In genomic region chr12:54304187-54304810, GRCh38 we compare ENCODE assay signal across 1 cellular context.
TF ChIP-seq lines count a peak whose summit lies in the region.

No MANE protein-coding gene starts in this region.

TF ChIP-seq in HepG2, 621 proteins besides CTCF, POLR2A, EP300 and RAD21 (continued from another document):
- TF ChIP-seq ARID4A (CRISPR knock-in tag; IDR thresholded peaks at IDR 0.05; ENCODE audit: borderline replicate concordance) (no peak; the same call in 1 of the 2 replicates), IKZF5 (CRISPR knock-in tag; IDR thresholded peaks at IDR 0.05) (peak; percentile 71; the same call in 1 of the 2 replicates), KLF12 (CRISPR knock-in tag; IDR thresholded peaks at IDR 0.05; ENCODE audit: borderline replicate concordance) (no peak), SAP130 (CRISPR knock-in tag; IDR thresholded peaks at IDR 0.05; ENCODE audit: low read depth) (peak; percentile 78), MED1 (CRISPR knock-in tag; IDR thresholded peaks at IDR 0.05) (peak; percentile 43; the same call in 1 of the 2 replicates), ZNF124 (CRISPR knock-in tag; IDR thresholded peaks at IDR 0.05) (0 out of 2 replicates have a peak, but pooled peaks have one; percentile 26), FOXA3 (CRISPR knock-in tag; IDR thresholded peaks at IDR 0.05) (peak; percentile 79), ZNF501 (CRISPR knock-in tag; IDR thresholded peaks at IDR 0.05) (peak; percentile 59; the same call in 1 of the 2 replicates), TBP (CRISPR knock-in tag; IDR thresholded peaks at IDR 0.05) (no peak), KDM5A (IDR thresholded peaks at IDR 0.05; ENCODE audit: borderline replicate concordance, low read length) (no peak), TSC22D2 (CRISPR knock-in tag; IDR thresholded peaks at IDR 0.05; ENCODE audit: borderline replicate concordance) (peak; percentile 60; the same call in 1 of the 2 replicates), FOXO1 (CRISPR knock-in tag; IDR thresholded peaks at IDR 0.05) (peak; percentile 74; the same call in 1 of the 2 replicates), RELA (CRISPR knock-in tag; IDR thresholded peaks at IDR 0.05) (0 out of 2 replicates have a peak, but pooled peaks have one; percentile 61), ARID3A (IDR thresholded peaks at IDR 0.05; ENCODE audit: low read depth, low read length) (no peak), HNRNPH1 (optimal IDR thresholded peaks at IDR 0.05; ENCODE audit: low read depth, low read length) (no peak), NR2F1 (CRISPR knock-in tag; IDR thresholded peaks at IDR 0.05) (0 out of 4 replicates have a peak, but pooled peaks of 1 of the 2 experiments have one; percentile 54), GPBP1L1 (CRISPR knock-in tag; IDR thresholded peaks at IDR 0.05) (no peak), ZBTB7A (CRISPR knock-in tag; IDR thresholded peaks at IDR 0.05) (no peak), ZFP36L2 (CRISPR knock-in tag; IDR thresholded peaks at IDR 0.05) (no peak), ZNF746 (CRISPR knock-in tag; IDR thresholded peaks at IDR 0.05) (peak; percentile 85), CENPBD1 (CRISPR knock-in tag; IDR thresholded peaks at IDR 0.05; ENCODE audit: borderline replicate concordance, low read depth) (no peak), ZNF607 (CRISPR knock-in tag; IDR thresholded peaks at IDR 0.05; ENCODE audit: borderline replicate concordance) (peak; percentile 40; the same call in 1 of the 2 replicates), REST (IDR thresholded peaks at IDR 0.05; ENCODE audit: borderline replicate concordance in 1 of 2, low read depth in 1 of 2, low read length in 2 of 2) (no peak), CBFB (CRISPR knock-in tag; IDR thresholded peaks at IDR 0.05) (peak; percentile 80; the same call in 1 of the 2 replicates), GATAD1 (CRISPR knock-in tag; IDR thresholded peaks at IDR 0.05) (peak; percentile 39; the same call in 1 of the 2 replicates), ZNF841 (CRISPR knock-in tag; IDR thresholded peaks at IDR 0.05; ENCODE audit: borderline replicate concordance) (no peak), SMAD9 (CRISPR knock-in tag; IDR thresholded peaks at IDR 0.05) (no peak), ZNF790 (CRISPR knock-in tag; IDR thresholded peaks at IDR 0.05; ENCODE audit: borderline replicate concordance) (no peak), ZBTB37 (CRISPR knock-in tag; IDR thresholded peaks at IDR 0.05) (no peak), KLF16 (CRISPR knock-in tag; IDR thresholded peaks at IDR 0.05) (peak in 1 of 2 experiments; percentile 58; a peak in 2 of 4 replicates), GTF3A (CRISPR knock-in tag; conservative IDR thresholded peaks at IDR 0.05) (no peak), ZNF773 (CRISPR knock-in tag; IDR thresholded peaks at IDR 0.05; ENCODE audit: borderline replicate concordance) (no peak), GLI4 (CRISPR knock-in tag; IDR thresholded peaks at IDR 0.05; ENCODE audit: borderline replicate concordance) (no peak), PBX2 (CRISPR knock-in tag; IDR thresholded peaks at IDR 0.05) (no peak), REL (CRISPR knock-in tag; conservative IDR thresholded peaks at IDR 0.05) (no peak), YEATS2 (CRISPR knock-in tag; IDR thresholded peaks at IDR 0.05; ENCODE audit: borderline replicate concordance) (no peak), MBD4 (IDR thresholded peaks at IDR 0.05; ENCODE audit: borderline replicate concordance, low read length) (no peak), KAT7 (CRISPR knock-in tag; IDR thresholded peaks at IDR 0.05; ENCODE audit: borderline replicate concordance) (no peak), HOXA3 (CRISPR knock-in tag; IDR thresholded peaks at IDR 0.05) (peak; percentile 72), ZNF549 (CRISPR knock-in tag; IDR thresholded peaks at IDR 0.05) (no peak), SRF (IDR thresholded peaks at IDR 0.05; ENCODE audit: low read depth, low read length) (no peak), PTBP1 (IDR thresholded peaks at IDR 0.05; ENCODE audit: low read depth, low read length, poor library complexity, severe bottlenecking) (peak; percentile 72), SYNCRIP (IDR thresholded peaks at IDR 0.05; ENCODE audit: insufficient read depth, low read depth, low read length) (no peak), TAF15 (IDR thresholded peaks at IDR 0.05; ENCODE audit: low read depth, low read length, poor library complexity, severe bottlenecking) (no peak), HDAC1 (CRISPR knock-in tag; IDR thresholded peaks at IDR 0.05) (peak; percentile 63), RCOR2 (CRISPR knock-in tag; IDR thresholded peaks at IDR 0.05) (no peak), ZNF329 (CRISPR knock-in tag; IDR thresholded peaks at IDR 0.05; ENCODE audit: low read depth) (no peak), NR2F6 (IDR thresholded peaks at IDR 0.05) (peak; percentile 72), NR2F6 (CRISPR knock-in tag; IDR thresholded peaks at IDR 0.05) (peak; percentile 93), ZNF441 (CRISPR knock-in tag; IDR thresholded peaks at IDR 0.05; ENCODE audit: borderline replicate concordance) (no peak), GMEB2 (CRISPR knock-in tag; IDR thresholded peaks at IDR 0.05; ENCODE audit: low read depth) (no peak), ZNF264 (CRISPR knock-in tag; IDR thresholded peaks at IDR 0.05) (no peak), SIX4 (CRISPR knock-in tag; IDR thresholded peaks at IDR 0.05) (0 out of 2 replicates have a peak, but pooled peaks have one; percentile 44), GZF1 (CRISPR knock-in tag; IDR thresholded peaks at IDR 0.05) (no peak), ZSCAN29 (CRISPR knock-in tag; conservative IDR thresholded peaks at IDR 0.05) (no peak)
